Comparison of ENCODE assay signal across 34 cellular contexts in the genomic region with DNA sequence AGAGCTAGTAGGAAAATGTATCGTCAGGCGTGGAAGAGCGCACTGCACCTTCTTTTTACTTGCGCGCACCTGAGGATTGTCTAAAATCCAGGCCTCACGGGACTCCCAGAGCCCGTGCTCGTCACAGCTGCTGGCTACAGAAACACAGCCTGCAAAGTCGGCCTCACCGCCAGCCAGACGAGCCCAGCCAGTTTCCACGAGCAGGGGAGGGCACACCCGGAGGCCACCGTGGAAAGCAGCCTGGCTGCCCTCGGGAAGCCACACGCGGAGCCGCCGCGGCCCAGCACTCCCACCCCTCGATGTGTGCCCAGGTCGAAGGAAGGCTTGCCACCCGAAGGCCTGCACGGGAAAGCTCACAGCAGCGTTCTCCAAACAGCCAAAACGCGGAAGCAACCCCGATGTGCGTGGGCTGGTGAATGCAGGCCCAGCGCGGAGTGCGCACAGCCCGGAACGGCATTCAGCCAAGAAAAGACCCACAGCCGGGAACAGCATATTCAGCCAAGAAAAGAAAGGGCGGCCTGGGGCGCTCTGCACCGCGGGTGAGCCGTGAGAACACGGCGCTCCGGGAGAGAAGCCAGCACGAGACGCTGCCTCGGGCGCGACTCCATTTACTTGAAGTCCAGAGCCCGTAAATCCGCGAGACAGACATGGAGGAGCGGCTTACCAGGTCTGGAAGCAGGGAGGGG. TPM values are rescaled to one million over a fixed set of nuclear protein-coding genes. Genes with fewer than 3 reads are reported as not detected.
"Had no signal": no experiment of that assay in that cellular context is flagged by ENCODE, and none has a peak within 500 bp of the region (broad histone marks: within the 10 kb centered on the region; RNA-seq: fewer than 3 reads in every experiment).

No MANE protein-coding gene starts in this region.

- H3K79me2 ChIP-seq: hepatocyte, parathyroid adenoma had no signal

- H3K27me3 Mint-ChIP-seq: memory B cell; naive B cell; natural killer cell treated with Interleukin-12 subunit alpha and Interleukin-12 subunit beta and Interleukin-15 and Interleukin-18, amount 100 ng/mL, for 72 hours had no signal

- H2AFZ ChIP-seq: hepatocyte, parathyroid adenoma had no signal

- DNase-seq: effector CD4-positive, alpha-beta T cell; foreskin fibroblast; gastrocnemius medialis; heart left ventricle; kidney glomerular epithelial cell; left colon; left ventricle myocardium superior; mucosa of descending colon; naive B cell; sigmoid colon; stimulated activated CD4-positive, alpha-beta T cell treated with anti-CD3 and anti-CD28 coated beads, Interleukin-2, amount 100 ng/mL, for 24 hours; stimulated activated CD4-positive, alpha-beta T cell treated with anti-CD3 and anti-CD28 coated beads, Interleukin-4, amount 100 ng/mL, for 24 hours; stimulated activated naive CD4-positive, alpha-beta T cell treated with Interleukin-2 at 50 U/mL for 16 hours; substantia nigra had no signal

- H3K27ac Mint-ChIP-seq: memory B cell; mesothelial cell of epicardium; naive B cell; natural killer cell treated with Interleukin-12 subunit alpha and Interleukin-12 subunit beta and Interleukin-15 and Interleukin-18, amount 100 ng/mL, for 72 hours; stimulated activated effector memory CD8-positive, alpha-beta T cell treated with anti-CD3 and anti-CD28 coated beads, Interleukin-12 subunit alpha, Interleukin-12 subunit beta, amount 100 ng/mL, for 72 hours had no signal

- FAIRE-seq: colon had no signal

- H3K27me3 ChIP-seq: gastrocnemius medialis, hepatocyte, neutrophil, right atrium auricular region, sigmoid colon, tibial nerve, upper lobe of left lung, vagina had no signal

- H3K4me1 ChIP-seq: gastrocnemius medialis, heart left ventricle, parathyroid adenoma, prostate gland, right atrium auricular region, sigmoid colon, tibial nerve, upper lobe of left lung, vagina had no signal

- H3K4me2 ChIP-seq: hepatocyte had no signal

- H3K36me3 Mint-ChIP-seq: memory B cell; mesothelial cell of epicardium; naive B cell; natural killer cell treated with Interleukin-12 subunit alpha and Interleukin-12 subunit beta and Interleukin-15 and Interleukin-18, amount 100 ng/mL, for 72 hours; stimulated activated effector memory CD8-positive, alpha-beta T cell treated with anti-CD3 and anti-CD28 coated beads, Interleukin-12 subunit alpha, Interleukin-12 subunit beta, amount 100 ng/mL, for 72 hours had no signal

- H3K9me3 Mint-ChIP-seq: memory B cell; natural killer cell treated with Interleukin-12 subunit alpha and Interleukin-12 subunit beta and Interleukin-15 and Interleukin-18, amount 100 ng/mL, for 72 hours; neural crest cell; stimulated activated effector memory CD8-positive, alpha-beta T cell treated with anti-CD3 and anti-CD28 coated beads, Interleukin-12 subunit alpha, Interleukin-12 subunit beta, amount 100 ng/mL, for 72 hours had no signal

- H3K4me3 ChIP-seq: dorsolateral prefrontal cortex, gastrocnemius medialis, heart left ventricle, hepatocyte, lung, mucosa of descending colon, prostate gland, right atrium auricular region, sigmoid colon, thoracic aorta, tibial nerve, upper lobe of left lung, vagina had no signal

- H3K4me3 Mint-ChIP-seq: memory B cell; mesothelial cell of epicardium; naive B cell; natural killer cell treated with Interleukin-12 subunit alpha and Interleukin-12 subunit beta and Interleukin-15 and Interleukin-18, amount 100 ng/mL, for 72 hours; neural crest cell; stimulated activated effector memory CD8-positive, alpha-beta T cell treated with anti-CD3 and anti-CD28 coated beads, Interleukin-12 subunit alpha, Interleukin-12 subunit beta, amount 100 ng/mL, for 72 hours had no signal

- H3K4me1 Mint-ChIP-seq: memory B cell; mesothelial cell of epicardium; naive B cell; neural crest cell; stimulated activated effector memory CD8-positive, alpha-beta T cell treated with anti-CD3 and anti-CD28 coated beads, Interleukin-12 subunit alpha, Interleukin-12 subunit beta, amount 100 ng/mL, for 72 hours had no signal

- H3K27ac ChIP-seq: dorsolateral prefrontal cortex, epithelial cell of prostate, gastrocnemius medialis, heart left ventricle, hepatocyte, neutrophil, parathyroid adenoma, prostate gland, right atrium auricular region, sigmoid colon, thoracic aorta, tibial nerve, upper lobe of left lung, vagina had no signal

- H3K36me3 ChIP-seq: gastrocnemius medialis, heart left ventricle, neutrophil, prostate gland, right atrium auricular region, sigmoid colon, thoracic aorta, tibial nerve, upper lobe of left lung, vagina had no signal

- H3K9ac ChIP-seq: parathyroid adenoma had no signal

- ATAC-seq: esophagus mucosa; gastrocnemius medialis; heart left ventricle; left colon; left ventricle myocardium superior; mucosa of descending colon; natural killer cell treated with Interleukin-12 subunit alpha and Interleukin-12 subunit beta and Interleukin-15 and Interleukin-18, amount 100 ng/mL, for 72 hours; stimulated activated effector memory CD8-positive, alpha-beta T cell treated with anti-CD3 and anti-CD28 coated beads, Interleukin-12 subunit alpha, Interleukin-12 subunit beta, amount 100 ng/mL, for 72 hours had no signal

- H3K9me3 ChIP-seq: gastrocnemius medialis, heart left ventricle, mucosa of descending colon, neutrophil, prostate gland, right atrium auricular region, sigmoid colon, thoracic aorta, upper lobe of left lung, vagina had no signal

RNA-seq across cellular contexts. Expression of a gene that starts 53.9 kb away (rescaled TPM):
- total RNA-seq: esophagus mucosa; gastrocnemius medialis; left colon; left ventricle myocardium superior; mucosa of descending colon; natural killer cell treated with Interleukin-12 subunit alpha and Interleukin-12 subunit beta and Interleukin-15 and Interleukin-18, amount 100 ng/mL, for 72 hours; sigmoid colon; skeletal muscle tissue; thoracic aorta; tibial nerve had no signal
- polyA plus RNA-seq: lung, sigmoid colon had no signal
